1 cellular context compared by ENCODE assay signal in the genomic region with DNA sequence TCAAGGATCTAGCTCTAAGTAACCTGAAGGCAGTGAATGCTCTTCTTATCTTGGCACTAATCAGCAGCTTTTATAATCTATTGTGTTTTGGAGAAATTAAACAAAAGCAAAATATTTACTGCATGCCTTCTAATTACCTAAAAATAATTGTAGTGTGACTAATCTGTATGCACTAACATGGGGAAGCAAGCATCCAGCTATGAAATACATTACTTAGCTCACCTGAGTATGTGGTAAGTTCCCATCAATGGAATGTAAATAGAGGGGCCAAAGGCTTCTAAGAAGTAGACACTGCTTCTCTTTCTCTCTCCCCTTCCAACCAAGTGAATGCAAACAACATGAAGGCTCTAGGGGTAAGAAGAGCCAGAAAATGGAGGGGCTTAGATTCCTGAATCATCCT.
TF ChIP-seq lines count a peak whose summit lies in the region.

No MANE protein-coding gene starts in this region.

TF ChIP-seq in IMR-90, 13 proteins besides CTCF, POLR2A, EP300 and RAD21 (continued from another document):
- TF ChIP-seq, protein P1, sequence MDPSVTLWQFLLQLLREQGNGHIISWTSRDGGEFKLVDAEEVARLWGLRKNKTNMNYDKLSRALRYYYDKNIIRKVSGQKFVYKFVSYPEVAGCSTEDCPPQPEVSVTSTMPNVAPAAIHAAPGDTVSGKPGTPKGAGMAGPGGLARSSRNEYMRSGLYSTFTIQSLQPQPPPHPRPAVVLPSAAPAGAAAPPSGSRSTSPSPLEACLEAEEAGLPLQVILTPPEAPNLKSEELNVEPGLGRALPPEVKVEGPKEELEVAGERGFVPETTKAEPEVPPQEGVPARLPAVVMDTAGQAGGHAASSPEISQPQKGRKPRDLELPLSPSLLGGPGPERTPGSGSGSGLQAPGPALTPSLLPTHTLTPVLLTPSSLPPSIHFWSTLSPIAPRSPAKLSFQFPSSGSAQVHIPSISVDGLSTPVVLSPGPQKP (IDR thresholded peaks at IDR 0.05; ENCODE audit: borderline replicate concordance, low read depth, low read length), result no peak
- no peak for TF ChIP-seq MAZ (IDR thresholded peaks at IDR 0.05; ENCODE audit: borderline replicate concordance, low read depth, low read length)
- no peak for TF ChIP-seq MXI1 (IDR thresholded peaks at IDR 0.05; ENCODE audit: borderline replicate concordance, low read depth, low read length)
- TF ChIP-seq SMC3 (IDR thresholded peaks at IDR 0.05; ENCODE audit: low read depth, low read length), result no peak
